ENCODE assay signal across 7 cellular contexts in the genomic region with DNA sequence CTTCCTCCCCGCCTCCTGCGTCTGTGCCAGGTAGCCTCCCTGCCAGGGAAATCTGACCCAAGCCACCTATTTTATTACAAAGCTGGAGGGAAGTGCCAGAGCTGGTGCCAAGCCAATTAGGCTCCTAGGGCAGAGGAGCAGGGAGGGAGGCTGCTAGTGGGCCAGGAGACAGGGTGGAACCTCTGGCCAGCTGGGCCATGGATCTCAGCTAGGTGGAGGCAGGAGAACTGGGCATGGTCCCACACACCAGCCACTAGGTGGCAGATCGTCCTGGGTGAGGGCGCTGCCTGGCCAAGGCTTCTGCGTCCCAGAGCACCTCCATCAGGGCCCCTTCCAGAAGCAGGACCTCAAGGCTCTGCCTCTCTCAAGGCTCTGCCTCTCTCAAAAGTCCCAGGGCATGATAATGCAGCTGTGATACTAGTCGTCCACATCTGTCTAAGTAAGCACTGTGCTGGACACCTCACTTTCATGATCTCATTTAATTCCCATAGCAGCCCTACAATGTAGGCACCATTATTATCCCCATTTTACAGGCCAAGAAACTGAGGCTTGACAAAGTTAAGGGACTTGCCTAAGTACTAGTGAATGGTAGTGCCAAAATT.
DNase-seq lines count a peak whose midpoint lies in the region; ATAC-seq and TF ChIP-seq lines count a peak whose summit lies in the region.

No MANE protein-coding gene starts in this region.

- peak; percentile 96 for TF ChIP-seq CTCF in GM12873 (IDR thresholded peaks at IDR 0.05; ENCODE audit: insufficient read depth, low read depth, low read length, missing control alignments)

- peak; percentile 47 for ATAC-seq in HG02623 (IDR thresholded peaks at IDR 0.05; ENCODE audit: unreplicated experiment)

- DNase-seq in NCI-H226, result peak; percentile 32
- DNase-seq in activated CD4-positive, alpha-beta T cell treated with anti-CD3 and anti-CD28 coated beads, Interleukin-2, amount 50 U/mL, for 24 hours (ENCODE audit: low read depth in 1 of 2, low spot score in 1 of 2), result peak; percentile 13 to 27
- peak; percentile 25 for DNase-seq in effector CD4-positive, alpha-beta T cell
- DNase-seq in medulla oblongata (ENCODE audit: extremely low spot score), result peak; percentile 65
- DNase-seq in stimulated activated CD8-positive, alpha-beta memory T cell treated with anti-CD3 and anti-CD28 coated beads, Interleukin-2, amount 100 ng/mL, for 48 hours (ENCODE audit: low read depth in 2 of 2), result peak; percentile 35 to 52

Comparison
In these comparisons a context has a peak if more than half of its experiments do, and no peak if none do; other contexts are left out.
1. Peak in every context shown above with its lines: DNase-seq and ATAC-seq.